In genomic region chr12:132318618-132319033, GRCh38 we compare ENCODE assay signal across 15 cellular contexts. TPM values are rescaled to one million over a fixed set of nuclear protein-coding genes. Genes with fewer than 3 reads are reported as not detected.
DNase-seq lines count a peak whose midpoint lies in the region; ATAC-seq, FAIRE-seq and TF ChIP-seq lines count a peak whose summit lies in the region.
"Had no signal": no experiment of that assay in that cellular context is flagged by ENCODE, and none has a peak within 500 bp of the region (broad histone marks: within the 10 kb centered on the region; RNA-seq: fewer than 3 reads in every experiment).

No MANE protein-coding gene starts in this region.

- H3K4me3 ChIP-seq in heart left ventricle (no peak overlapping the region), Panc1 (ENCODE audit: low read depth in 2 of 2, low read length in 2 of 2) (no peak overlapping the region), HepG2 (replicated peaks in 1 of 3; ENCODE audit: insufficient read depth in 1 of 3, low read depth in 2 of 3, low read length in 3 of 3) (no peak overlapping the region)
- H3K4me3 ChIP-seq: BLaER1 had no signal

- H4K20me1 ChIP-seq in HepG2 (ENCODE audit: insufficient read depth, low read length), result peaks cover 7% of the 10 kb centered on the region; the same call in 1 of the 2 replicates
- H4K20me1 ChIP-seq: BLaER1 had no signal

- H3K4me1 ChIP-seq in heart left ventricle (no peaks in the 10 kb centered on the region), Panc1 (ENCODE audit: control insufficient read depth, insufficient read depth, low read length) (no peaks in the 10 kb centered on the region), HepG2 (ENCODE audit: insufficient read depth, low read length) (no peaks in the 10 kb centered on the region)

- FAIRE-seq in HepG2 (lab: Jason Lieb, UNC), result no peak
- FAIRE-seq: H54 had no signal

- TF ChIP-seq EP300 in HepG2 (IDR thresholded peaks at IDR 0.05; ENCODE audit: low read depth in 2 of 2, low read length in 2 of 2), result no peak
- no peak for TF ChIP-seq EP300 in HepG2 (CRISPR knock-in tag; IDR thresholded peaks at IDR 0.05; ENCODE audit: borderline replicate concordance)

- no peaks in the 10 kb centered on the region for H3K9me3 ChIP-seq in heart left ventricle
- H3K9me3 ChIP-seq in Panc1 (ENCODE audit: control insufficient read depth, insufficient read depth, low read depth, low read length), result no peaks in the 10 kb centered on the region
- H3K9me3 ChIP-seq in HepG2 (ENCODE audit: low read length), result no peaks in the 10 kb centered on the region
- H3K9me3 ChIP-seq: BLaER1 had no signal

- ATAC-seq in Right ventricle myocardium inferior (no peak), heart left ventricle (no peak), Panc1 (0 out of 2 replicates have a peak, but pooled peaks have one; percentile 36), HepG2 (peak; percentile 63), sciatic nerve (peak; percentile 41)
- ATAC-seq: HCT116 had no signal

- H3K79me2 ChIP-seq in HepG2 (ENCODE audit: insufficient read depth, low read length), result no peaks in the 10 kb centered on the region

- BruUV-seq in Panc1 (replicated peaks; lab: Mats Ljungman, UMichigan) (no TSS peak), HepG2 (replicated peaks; lab: Mats Ljungman, UMichigan) (no TSS peak)

- WGBS in heart left ventricle, 4 donors, result 50 to 86% (median 79%) methylated on average over 3 to 19 of the region's 19 CpGs
- 4% methylated on average over 5 of the region's 19 CpGs for WGBS in HepG2 (ENCODE audit: low lambda C conversion rate)

- TF ChIP-seq CTCF in heart left ventricle (IDR thresholded peaks at IDR 0.05) (no peak), Panc1 (IDR thresholded peaks at IDR 0.05) (no peak), HepG2 (CRISPR knock-in tag; IDR thresholded peaks at IDR 0.05) (no peak)

- in situ Hi-C loops in Panc1 (cut with HindIII; ENCODE audit: low pct_unique_long_range_greater_than_20kb, low sequenced_read_pairs), result no loop called here
- in situ Hi-C loops in HepG2 (cut with HindIII; ENCODE audit: extremely low pct_ligation_motif_present, low pct_unique_long_range_greater_than_20kb), result no loop called here

- peak; percentile 64 for DNase-seq in Right ventricle myocardium inferior (ENCODE audit: missing footprints)
- no peak for DNase-seq in heart left ventricle
- no peak for DNase-seq in Panc1 (ENCODE audit: low read depth, low spot score)
- DNase-seq in HepG2 (ENCODE audit: low spot score), result no peak
- no peak for DNase-seq in sciatic nerve (ENCODE audit: low spot score)
- no peak for DNase-seq in RPMI8226
- DNase-seq in NCI-H2227 (lab: John Stamatoyannopoulos, UW; ENCODE audit: unreplicated experiment), result no peak
- DNase-seq in NCI-H82 treated with DMSO at 0.1 percent for 48 hours (lab: John Stamatoyannopoulos, UW; ENCODE audit: unreplicated experiment), result no peak
- DNase-seq: AML-193, DMS53 had no signal

- H3K36me3 ChIP-seq in heart left ventricle (no peaks in the 10 kb centered on the region), Panc1 (ENCODE audit: control insufficient read depth, insufficient read depth, low read length) (no peaks in the 10 kb centered on the region), HepG2 (replicated peaks in 1 of 2; ENCODE audit: control insufficient read depth in 1 of 2, insufficient read depth in 2 of 2, low read length in 2 of 2) (no peaks in the 10 kb centered on the region)
- H3K36me3 ChIP-seq: BLaER1 had no signal

- no peak for TF ChIP-seq RAD21 in HepG2 (CRISPR knock-in tag; IDR thresholded peaks at IDR 0.05)

- TF ChIP-seq POLR2A in heart left ventricle (IDR thresholded peaks at IDR 0.05) (no peak), HepG2 (IDR thresholded peaks at IDR 0.05; ENCODE audit: insufficient read depth in 1 of 2, low read depth in 2 of 2, low read length in 2 of 2) (no peak)

- H3K9ac ChIP-seq in HepG2 (ENCODE audit: insufficient read depth, low read depth, low read length), result no peak overlapping the region
- H3K9ac ChIP-seq: BLaER1 had no signal

- intact Hi-C loops in Right ventricle myocardium inferior (cut with DNase I) (no loop called here), heart left ventricle (cut with DNase I) (no loop called here), Panc1 (cut with micrococcal nuclease; ENCODE audit: unreplicated experiment) (no loop called here), HepG2 (cut with micrococcal nuclease; ENCODE audit: unreplicated experiment) (no loop called here), sciatic nerve (cut with DNase I) (no loop called here)

- no peak overlapping the region for H3K4me2 ChIP-seq in HepG2 (ENCODE audit: low read depth, low read length)

- POLR2A ChIA-PET in Panc1 (lab: Charles Lee) (no interaction called here), HepG2 (lab: Yijun Ruan, JAX) (no interaction called here)

- CTCF ChIA-PET in Panc1 (lab: Charles Lee) (interaction anchor here (0.6 kb wide), 1 partner anchor 11 kb away, joined by 5 read pairs; no protein-coding TSS in a partner anchor), HepG2 (lab: Yijun Ruan, JAX; ENCODE audit: low intra/inter-chr PET ratio, low total read pairs) (no interaction called here)

- H3K27me3 ChIP-seq in heart left ventricle (peaks cover 3 to 72% (median 9%) of the 10 kb centered on the region in 9 donors), Panc1 (ENCODE audit: control insufficient read depth, insufficient read depth, low read length) (no peaks in the 10 kb centered on the region), HepG2 (ENCODE audit: control insufficient read depth in 1 of 2, insufficient read depth in 2 of 2, low read length in 2 of 2) (peaks cover 29 to 88% of the 10 kb centered on the region in 2 experiments; a peak in 4 of 5 replicates)

- H3K27ac ChIP-seq in heart left ventricle, result no peak overlapping the region
- H3K27ac ChIP-seq in Panc1 (ENCODE audit: low read length), result no peak overlapping the region
- no peak overlapping the region for H3K27ac ChIP-seq in HepG2 (ENCODE audit: extremely low read length, insufficient read depth, low read length)
- H3K27ac ChIP-seq: 22Rv1, BLaER1, HL-60 had no signal

- no peak overlapping the region for H2AFZ ChIP-seq in HepG2 (ENCODE audit: low read length)

TF ChIP-seq in HepG2, 621 proteins besides CTCF, POLR2A, EP300 and RAD21:
- TF ChIP-seq MTF2 (CRISPR knock-in tag; IDR thresholded peaks at IDR 0.05; ENCODE audit: borderline replicate concordance) (peak; percentile 43; the same call in 1 of the 2 replicates), PTBP1 (IDR thresholded peaks at IDR 0.05; ENCODE audit: low read depth, low read length, poor library complexity, severe bottlenecking) (no peak)

RNA-seq across cellular contexts. Expression of gene GALNT9, which starts 10.8 kb away (rescaled TPM):
- total RNA-seq in Right ventricle myocardium inferior, result not detected
- 10 to 100 TPM in 1 of 9 donors, not detected in 8; 10.3 TPM for total RNA-seq in heart left ventricle
- not detected for polyA plus RNA-seq in heart left ventricle
- 0.33 TPM for total RNA-seq in Panc1 (2021; ENCODE audit: unreplicated experiment)
- 0.67 TPM for polyA plus RNA-seq in Panc1 (2012; ENCODE audit: insufficient read length)
- total RNA-seq in HepG2 (2016; rRNA removed; fragmentation: Illumina TruSeq; extraction: Trizol), result 0.04 TPM in 1 of 2 replicates, not detected in the other
- not detected in 2 replicates for total RNA-seq in HepG2 (2016; cell fraction: cytosol; rRNA removed; fragmentation: Illumina TruSeq; extraction: Trizol; ENCODE audit: low read depth)
- total RNA-seq in HepG2 (2016; cell fraction: insoluble cytoplasmic fraction; rRNA removed; fragmentation: Illumina TruSeq; extraction: Trizol), result not detected in 2 replicates
- total RNA-seq in HepG2 (2016; cell fraction: membrane; rRNA removed; fragmentation: Illumina TruSeq; extraction: Trizol), result 0.09 TPM in 1 of 2 replicates, not detected in the other
- total RNA-seq in HepG2 (2016; cell fraction: nucleus; rRNA removed; fragmentation: Illumina TruSeq; extraction: Trizol), result not detected in 2 replicates
- polyA plus RNA-seq in HepG2 (2011; rRNA removed), result not detected in 2 replicates
- polyA plus RNA-seq in HepG2 (2011; cell fraction: cytosol; rRNA removed), result not detected in 2 replicates
- not detected in 2 replicates for polyA plus RNA-seq in HepG2 (2011; cell fraction: nucleus; rRNA removed)
- polyA plus RNA-seq in HepG2 (2012), result not detected in 2 replicates
- not detected in 2 replicates for polyA plus RNA-seq in HepG2 (2016; cell fraction: cytosol; fragmentation: Illumina TruSeq; extraction: Trizol; ENCODE audit: low read depth)
- not detected in 2 replicates for polyA plus RNA-seq in HepG2 (2016; cell fraction: insoluble cytoplasmic fraction; fragmentation: Illumina TruSeq; extraction: Trizol; ENCODE audit: low read depth)
- polyA plus RNA-seq in HepG2 (2016; cell fraction: membrane; fragmentation: Illumina TruSeq; extraction: Trizol; ENCODE audit: low read depth), result not detected in 2 replicates
- not detected in 2 replicates for polyA plus RNA-seq in HepG2 (2016; cell fraction: nucleus; fragmentation: Illumina TruSeq; extraction: Trizol; ENCODE audit: insufficient read depth, low read depth)
- polyA minus RNA-seq in HepG2 (2011; rRNA and poly(A)+ RNA removed; ENCODE audit: low replicate concordance), result 10.1 TPM in 1 of 2 replicates, not detected in the other
- polyA minus RNA-seq in HepG2 (2011; cell fraction: cytosol; rRNA and poly(A)+ RNA removed), result not detected in 2 replicates
- polyA minus RNA-seq in HepG2 (2011; cell fraction: nucleus; rRNA and poly(A)+ RNA removed), result not detected in 2 replicates
- not detected for total RNA-seq in sciatic nerve

Comparison
In these comparisons a context has a peak if more than half of its experiments do, and no peak if none do; other contexts are left out.
1. ATAC-seq: peak in Panc1 (single experiment), HepG2 (single experiment) and sciatic nerve (single experiment); none in Right ventricle myocardium inferior (single experiment) and heart left ventricle (0 of 4).